16 cellular contexts compared by ENCODE assay signal in genomic region chr5:169716287-169716686, GRCh38.
A peak's percentile ranks its signal among the peaks of the same experiment; 100 is the strongest.
DNase-seq lines count a peak whose midpoint lies in the region; ATAC-seq and TF ChIP-seq lines count a peak whose summit lies in the region.
"Had no signal": no experiment of that assay in that cellular context is flagged by ENCODE, and none has a peak within 500 bp of the region (broad histone marks: within the 10 kb centered on the region; RNA-seq: fewer than 3 reads in every experiment).

No MANE protein-coding gene starts in this region.

- POLR2A ChIA-PET in activated CD4-positive, alpha-beta T cell treated with anti-CD3 and anti-CD28 coated beads for 36 hours (lab: Charles Lee) = no interaction called here

- CTCF ChIA-PET in activated CD4-positive, alpha-beta T cell treated with anti-CD3 and anti-CD28 coated beads for 36 hours (lab: Charles Lee) = interaction anchor here (0.7 kb wide), 1 partner anchor 66 kb away, joined by 3 read pairs; no protein-coding TSS in a partner anchor

- no peak overlapping the region for H3K4me3 ChIP-seq in skeletal muscle cell (ENCODE audit: low read depth, low read length)
- H3K4me3 ChIP-seq: A549, adrenal gland, SJCRH30 had no signal

- H3K27ac Mint-ChIP-seq in activated CD4-positive, alpha-beta T cell treated with anti-CD3 and anti-CD28 coated beads for 36 hours = peak overlapping the region; percentile 37

- intact Hi-C loops in activated CD4-positive, alpha-beta T cell treated with anti-CD3 and anti-CD28 coated beads for 36 hours (cut with DNase I, micrococcal nuclease) = no loop called here

- peaks cover 24% of the 10 kb centered on the region for H3K4me1 Mint-ChIP-seq in activated CD4-positive, alpha-beta T cell treated with anti-CD3 and anti-CD28 coated beads for 36 hours

- H3K9me3 Mint-ChIP-seq in activated CD4-positive, alpha-beta T cell treated with anti-CD3 and anti-CD28 coated beads for 36 hours (ENCODE audit: low read depth) = no peaks in the 10 kb centered on the region

- peaks cover 94% of the 10 kb centered on the region for H3K36me3 Mint-ChIP-seq in activated CD4-positive, alpha-beta T cell treated with anti-CD3 and anti-CD28 coated beads for 36 hours (ENCODE audit: low read depth)

- H3K4me3 Mint-ChIP-seq in activated CD4-positive, alpha-beta T cell treated with anti-CD3 and anti-CD28 coated beads for 36 hours = no peak overlapping the region

- no peaks in the 10 kb centered on the region for H3K27me3 Mint-ChIP-seq in activated CD4-positive, alpha-beta T cell treated with anti-CD3 and anti-CD28 coated beads for 36 hours

- DNase-seq in activated CD4-positive, alpha-beta T cell treated with anti-CD3 and anti-CD28 coated beads for 36 hours = no peak
- DNase-seq in activated CD4-positive, alpha-beta T cell treated with anti-CD3 and anti-CD28 coated beads, Interleukin-2, amount 50 U/mL, for 4 hours = no peak
- DNase-seq in fibroblast of gingiva (ENCODE audit: low read depth) (peak; percentile 70), skeletal muscle cell (ENCODE audit: low read depth) (peak; percentile 49), KG1 (lab: John Stamatoyannopoulos, UW) (no peak), dedifferentiated amniotic fluid mesenchymal stem cell (ENCODE audit: extremely low spot score) (no peak), cortex of kidney (lab: John Stamatoyannopoulos, UW) (no peak)
- DNase-seq: adrenal gland, GF-D8, Karpas-422, left colon, NCI-H345, SJCRH30 had no signal

- peak; percentile 47 for ATAC-seq in activated CD4-positive, alpha-beta T cell treated with anti-CD3 and anti-CD28 coated beads for 36 hours
- ATAC-seq in SK-N-SH treated with all-trans-retinoic acid at 6 μM for 48 hours = no peak; the same call in 2 of the 3 replicates
- ATAC-seq: A549, esophagus mucosa, left colon had no signal

TF ChIP-seq in SK-N-SH treated with all-trans-retinoic acid at 6 μM for 48 hours, 23 proteins besides CTCF, POLR2A, EP300 and RAD21:
- TF ChIP-seq ZFP3 (CRISPR knock-in tag; IDR thresholded peaks at IDR 0.05) (no peak), TCF4 (CRISPR knock-in tag; IDR thresholded peaks at IDR 0.05; ENCODE audit: borderline replicate concordance) (no peak), ISL1 (CRISPR knock-in tag; IDR thresholded peaks at IDR 0.05) (peak; percentile 24; the same call in 1 of the 2 replicates), RARB (CRISPR knock-in tag; IDR thresholded peaks at IDR 0.05) (no peak)

Comparison
In these comparisons a context has a peak if more than half of its experiments do, and no peak if none do; other contexts are left out.
1. DNase-seq: peak in fibroblast of gingiva (single experiment) and skeletal muscle cell (single experiment); none in activated CD4-positive, alpha-beta T cell treated with anti-CD3 and anti-CD28 coated beads for 36 hours (single experiment), activated CD4-positive, alpha-beta T cell treated with anti-CD3 and anti-CD28 coated beads, Interleukin-2, amount 50 U/mL, for 4 hours (0 of 2), KG1 (single experiment), dedifferentiated amniotic fluid mesenchymal stem cell (single experiment) and cortex of kidney (single experiment).